ENCODE assay signal across 2 cellular contexts in genomic region chr4:76703123-76703490, GRCh38.
A peak's percentile ranks its signal among the peaks of the same experiment; 100 is the strongest.
TF ChIP-seq lines count a peak whose summit lies in the region.

No MANE protein-coding gene starts in this region.

TF ChIP-seq in HCT116, 20 proteins besides CTCF, POLR2A, EP300 and RAD21 (continued from another document):
- TF ChIP-seq FOSL1 (IDR thresholded peaks at IDR 0.05; ENCODE audit: low read depth), result peak; percentile 25; the same call in 1 of the 2 replicates
TF ChIP-seq in HCT116: peak in this region for 2.

TF ChIP-seq in SK-N-SH treated with all-trans-retinoic acid at 6 μM for 48 hours, 23 proteins besides CTCF, POLR2A, EP300 and RAD21 (continued from another document):
- TF ChIP-seq POU6F1 (CRISPR knock-in tag; IDR thresholded peaks at IDR 0.05; ENCODE audit: borderline replicate concordance, low read depth), result no peak
- no peak for TF ChIP-seq ESRRG (CRISPR knock-in tag; IDR thresholded peaks at IDR 0.05)
- TF ChIP-seq TSHZ2 (CRISPR knock-in tag; IDR thresholded peaks at IDR 0.05), result no peak
- TF ChIP-seq CREB5 (CRISPR knock-in tag; IDR thresholded peaks at IDR 0.05; ENCODE audit: low read depth), result no peak
